ENCODE assay signal across 14 cellular contexts in the genomic region with DNA sequence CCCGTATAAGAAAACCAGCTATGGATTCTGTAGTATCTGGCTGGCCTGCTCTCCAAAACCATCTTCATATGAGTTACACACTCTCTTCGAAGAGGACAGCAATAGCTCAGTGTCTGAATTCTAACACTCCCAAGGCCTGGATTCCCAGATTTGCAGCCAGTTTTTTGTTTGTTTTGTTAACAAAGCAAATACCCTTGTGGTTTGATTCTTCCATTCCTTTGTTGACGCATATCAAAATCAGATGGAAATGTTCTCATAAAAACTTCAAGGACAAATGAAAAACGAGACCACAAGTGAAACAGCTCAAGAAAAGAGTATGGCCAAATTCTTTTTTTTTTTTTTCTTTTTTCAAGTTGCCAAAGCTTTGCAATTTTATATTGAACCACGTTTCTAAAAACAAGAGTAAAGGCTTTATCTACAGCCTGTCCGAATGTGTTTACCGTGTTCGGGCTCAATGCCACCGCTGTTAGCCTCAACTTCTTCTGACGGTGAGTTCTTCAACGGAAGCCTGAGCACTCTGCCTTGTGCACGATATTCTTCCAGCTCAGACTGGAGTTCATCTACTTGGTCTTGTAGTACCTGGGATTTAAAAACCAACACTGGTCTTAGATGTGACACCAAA.
A peak's percentile ranks its signal among the peaks of the same experiment; 100 is the strongest.
DNase-seq lines count a peak whose midpoint lies in the region; ATAC-seq, FAIRE-seq and TF ChIP-seq lines count a peak whose summit lies in the region.
"Had no signal": no experiment of that assay in that cellular context is flagged by ENCODE, and none has a peak within 500 bp of the region (broad histone marks: within the 10 kb centered on the region; RNA-seq: fewer than 3 reads in every experiment).

No MANE protein-coding gene starts in this region.

- H3K27ac ChIP-seq in brain microvascular endothelial cell (peak overlapping the region; percentile 95), neutrophil (peak overlapping the region; percentile 11), WERI-Rb-1 (no peak overlapping the region), lower lobe of right lung (no peak overlapping the region)

- DNase-seq in AG08395 (ENCODE audit: low spot score) (peak; percentile 71), HTR-8/SVneo (ENCODE audit: insufficient read length, low spot score) (peak; percentile 41), brain microvascular endothelial cell (peak; percentile 83), NCI-H1048 (lab: John Stamatoyannopoulos, UW) (no peak), WERI-Rb-1 (no peak), lower lobe of right lung (no peak)
- no peak for DNase-seq in activated CD4-positive, alpha-beta T cell treated with anti-CD3 and anti-CD28 coated beads for 48 hours
- DNase-seq: activated naive CD4-positive, alpha-beta T cell treated with anti-CD3 and anti-CD28 coated beads, Interleukin-2, amount 50 U/mL, for 16 hours; COR-L47; NCI-H1417 had no signal

- TF ChIP-seq CTCF in brain microvascular endothelial cell (IDR thresholded peaks at IDR 0.05; ENCODE audit: low read depth, low read length, missing control alignments) (no peak), neutrophil (IDR thresholded peaks at IDR 0.05) (no peak), WERI-Rb-1 (IDR thresholded peaks at IDR 0.05; ENCODE audit: low read depth, low read length) (no peak), lower lobe of right lung (IDR thresholded peaks at IDR 0.05) (no peak)

- no peaks in the 10 kb centered on the region for H3K27me3 ChIP-seq in brain microvascular endothelial cell (replicated peaks)
- H3K27me3 ChIP-seq in neutrophil: no peaks in the 10 kb centered on the region
- no peaks in the 10 kb centered on the region for H3K27me3 ChIP-seq in WERI-Rb-1 (ENCODE audit: insufficient read depth, low read depth, severe bottlenecking)
- H3K27me3 ChIP-seq in lower lobe of right lung (ENCODE audit: low read depth): no peaks in the 10 kb centered on the region

- intact Hi-C loops in lower lobe of right lung (cut with DNase I): no loop called here

- no peak overlapping the region for H3K4me3 ChIP-seq in brain microvascular endothelial cell (ENCODE audit: low read depth, low read length)
- no peak overlapping the region for H3K4me3 ChIP-seq in neutrophil (ENCODE audit: low read depth in 1 of 2, low read length in 1 of 2)
- H3K4me3 ChIP-seq in WERI-Rb-1 (ENCODE audit: low read depth, low read length): no peak overlapping the region
- no peak overlapping the region for H3K4me3 ChIP-seq in lower lobe of right lung
- H3K4me3 ChIP-seq: lung had no signal

- no peaks in the 10 kb centered on the region for H3K4me1 ChIP-seq in neutrophil (ENCODE audit: control insufficient read depth in 1 of 2, insufficient read depth in 1 of 2, low read depth in 1 of 2, low read length in 1 of 2)
- H3K4me1 ChIP-seq in lower lobe of right lung: no peaks in the 10 kb centered on the region

- H3K9me3 ChIP-seq in neutrophil: peaks cover 4% of the 10 kb centered on the region
- no peaks in the 10 kb centered on the region for H3K9me3 ChIP-seq in WERI-Rb-1 (ENCODE audit: severe bottlenecking)
- H3K9me3 ChIP-seq in lower lobe of right lung: no peaks in the 10 kb centered on the region

- H3K36me3 ChIP-seq in brain microvascular endothelial cell (replicated peaks): peaks cover 4% of the 10 kb centered on the region
- peaks cover 98% of the 10 kb centered on the region for H3K36me3 ChIP-seq in neutrophil
- H3K36me3 ChIP-seq in WERI-Rb-1: peaks cover 81% of the 10 kb centered on the region
- H3K36me3 ChIP-seq in lower lobe of right lung: peaks cover 85% of the 10 kb centered on the region

- in situ Hi-C loops in brain microvascular endothelial cell (cut with HindIII; ENCODE audit: low pct_ligation_motif_present, low sequenced_read_pairs): no loop called here

- no peak for ATAC-seq in lower lobe of right lung
- ATAC-seq: Panc1 had no signal

- no peak for FAIRE-seq in HTR-8/SVneo (lab: Jason Lieb, UNC)
- FAIRE-seq: H1 had no signal

Comparison
In these comparisons a context has a peak if more than half of its experiments do, and no peak if none do; other contexts are left out.
1. DNase-seq: peak in AG08395 (single experiment), HTR-8/SVneo (single experiment) and brain microvascular endothelial cell (single experiment); none in activated CD4-positive, alpha-beta T cell treated with anti-CD3 and anti-CD28 coated beads for 48 hours (single experiment), NCI-H1048 (single experiment), WERI-Rb-1 (single experiment) and lower lobe of right lung (single experiment).
2. H3K27ac ChIP-seq: peak in brain microvascular endothelial cell (single experiment) and neutrophil (single experiment); none in WERI-Rb-1 (single experiment) and lower lobe of right lung (single experiment).